1 cellular context compared by ENCODE assay signal in the genomic region with DNA sequence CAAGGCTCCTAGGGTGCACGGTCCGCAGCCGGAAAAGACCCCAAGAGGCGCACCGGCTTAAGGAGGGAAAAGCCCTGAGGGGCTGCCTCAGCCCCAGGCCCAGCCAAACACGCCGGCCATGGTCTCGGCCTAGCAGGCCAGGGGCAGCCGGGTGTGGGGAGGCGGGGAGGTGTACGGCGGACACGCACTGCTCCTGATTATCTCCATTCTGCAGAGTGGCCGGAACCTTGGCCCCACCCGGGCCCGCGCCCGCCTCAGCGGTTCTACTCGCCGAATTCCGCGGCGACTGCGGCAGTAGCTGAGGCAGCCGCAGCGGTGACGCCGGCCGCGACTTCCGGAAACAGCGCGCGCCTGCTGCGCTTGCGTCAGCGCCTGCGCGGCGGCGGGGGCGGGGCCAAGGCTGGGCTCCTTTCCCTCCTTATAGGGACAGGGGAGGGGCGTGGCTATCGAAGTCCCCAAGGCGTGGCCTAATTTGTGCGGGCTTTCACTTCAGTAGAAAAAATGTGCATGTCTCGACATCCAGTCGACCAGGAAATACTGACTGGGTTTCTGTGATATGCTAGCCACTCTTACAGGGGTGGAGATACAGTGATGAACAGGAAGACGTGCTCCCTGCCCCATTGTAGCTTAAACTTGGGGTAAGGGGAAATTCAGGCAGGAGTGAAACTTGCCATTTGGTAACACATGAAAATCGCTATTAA.
A peak's percentile ranks its signal among the peaks of the same experiment; 100 is the strongest.
TF ChIP-seq lines count a peak whose summit lies in the region.

A gene with protein sequence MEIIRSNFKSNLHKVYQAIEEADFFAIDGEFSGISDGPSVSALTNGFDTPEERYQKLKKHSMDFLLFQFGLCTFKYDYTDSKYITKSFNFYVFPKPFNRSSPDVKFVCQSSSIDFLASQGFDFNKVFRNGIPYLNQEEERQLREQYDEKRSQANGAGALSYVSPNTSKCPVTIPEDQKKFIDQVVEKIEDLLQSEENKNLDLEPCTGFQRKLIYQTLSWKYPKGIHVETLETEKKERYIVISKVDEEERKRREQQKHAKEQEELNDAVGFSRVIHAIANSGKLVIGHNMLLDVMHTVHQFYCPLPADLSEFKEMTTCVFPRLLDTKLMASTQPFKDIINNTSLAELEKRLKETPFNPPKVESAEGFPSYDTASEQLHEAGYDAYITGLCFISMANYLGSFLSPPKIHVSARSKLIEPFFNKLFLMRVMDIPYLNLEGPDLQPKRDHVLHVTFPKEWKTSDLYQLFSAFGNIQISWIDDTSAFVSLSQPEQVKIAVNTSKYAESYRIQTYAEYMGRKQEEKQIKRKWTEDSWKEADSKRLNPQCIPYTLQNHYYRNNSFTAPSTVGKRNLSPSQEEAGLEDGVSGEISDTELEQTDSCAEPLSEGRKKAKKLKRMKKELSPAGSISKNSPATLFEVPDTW (minus strand): TSS at position 342 of the 701 bp plus-strand sequence. CDS start 135 bp downstream, at position 207.

TF ChIP-seq in K562, 482 proteins besides CTCF, POLR2A, EP300 and RAD21 (continued from another document and continues in another):
- TF ChIP-seq, protein P1, sequence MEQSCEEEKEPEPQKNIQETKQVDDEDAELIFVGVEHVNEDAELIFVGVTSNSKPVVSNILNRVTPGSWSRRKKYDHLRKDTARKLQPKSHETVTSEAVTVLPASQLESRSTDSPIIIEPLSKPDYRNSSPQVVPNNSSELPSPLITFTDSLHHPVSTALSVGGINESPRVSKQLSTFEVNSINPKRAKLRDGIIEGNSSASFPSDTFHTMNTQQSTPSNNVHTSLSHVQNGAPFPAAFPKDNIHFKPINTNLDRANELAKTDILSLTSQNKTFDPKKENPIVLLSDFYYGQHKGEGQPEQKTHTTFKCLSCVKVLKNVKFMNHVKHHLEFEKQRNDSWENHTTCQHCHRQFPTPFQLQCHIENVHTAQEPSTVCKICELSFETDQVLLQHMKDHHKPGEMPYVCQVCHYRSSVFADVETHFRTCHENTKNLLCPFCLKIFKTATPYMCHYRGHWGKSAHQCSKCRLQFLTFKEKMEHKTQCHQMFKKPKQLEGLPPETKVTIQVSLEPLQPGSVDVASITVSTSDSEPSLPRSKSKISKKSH (CRISPR knock-in tag; IDR thresholded peaks at IDR 0.05): no peak
- TF ChIP-seq, protein P2, sequence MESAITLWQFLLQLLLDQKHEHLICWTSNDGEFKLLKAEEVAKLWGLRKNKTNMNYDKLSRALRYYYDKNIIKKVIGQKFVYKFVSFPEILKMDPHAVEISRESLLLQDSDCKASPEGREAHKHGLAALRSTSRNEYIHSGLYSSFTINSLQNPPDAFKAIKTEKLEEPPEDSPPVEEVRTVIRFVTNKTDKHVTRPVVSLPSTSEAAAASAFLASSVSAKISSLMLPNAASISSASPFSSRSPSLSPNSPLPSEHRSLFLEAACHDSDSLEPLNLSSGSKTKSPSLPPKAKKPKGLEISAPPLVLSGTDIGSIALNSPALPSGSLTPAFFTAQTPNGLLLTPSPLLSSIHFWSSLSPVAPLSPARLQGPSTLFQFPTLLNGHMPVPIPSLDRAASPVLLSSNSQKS (CRISPR knock-in tag; IDR thresholded peaks at IDR 0.05): no peak
- TF ChIP-seq, protein P3, sequence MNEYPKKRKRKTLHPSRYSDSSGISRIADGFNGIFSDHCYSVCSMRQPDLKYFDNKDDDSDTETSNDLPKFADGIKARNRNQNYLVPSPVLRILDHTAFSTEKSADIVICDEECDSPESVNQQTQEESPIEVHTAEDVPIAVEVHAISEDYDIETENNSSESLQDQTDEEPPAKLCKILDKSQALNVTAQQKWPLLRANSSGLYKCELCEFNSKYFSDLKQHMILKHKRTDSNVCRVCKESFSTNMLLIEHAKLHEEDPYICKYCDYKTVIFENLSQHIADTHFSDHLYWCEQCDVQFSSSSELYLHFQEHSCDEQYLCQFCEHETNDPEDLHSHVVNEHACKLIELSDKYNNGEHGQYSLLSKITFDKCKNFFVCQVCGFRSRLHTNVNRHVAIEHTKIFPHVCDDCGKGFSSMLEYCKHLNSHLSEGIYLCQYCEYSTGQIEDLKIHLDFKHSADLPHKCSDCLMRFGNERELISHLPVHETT (CRISPR knock-in tag; conservative IDR thresholded peaks at IDR 0.05 in 1 of 2, IDR thresholded peaks at IDR 0.05 in 1 of 2): peak in 1 of 2 experiments; percentile 57; a peak in 1 of 4 replicates
- TF ChIP-seq TARDBP (IDR thresholded peaks at IDR 0.05): no peak
- TF ChIP-seq, protein P4, sequence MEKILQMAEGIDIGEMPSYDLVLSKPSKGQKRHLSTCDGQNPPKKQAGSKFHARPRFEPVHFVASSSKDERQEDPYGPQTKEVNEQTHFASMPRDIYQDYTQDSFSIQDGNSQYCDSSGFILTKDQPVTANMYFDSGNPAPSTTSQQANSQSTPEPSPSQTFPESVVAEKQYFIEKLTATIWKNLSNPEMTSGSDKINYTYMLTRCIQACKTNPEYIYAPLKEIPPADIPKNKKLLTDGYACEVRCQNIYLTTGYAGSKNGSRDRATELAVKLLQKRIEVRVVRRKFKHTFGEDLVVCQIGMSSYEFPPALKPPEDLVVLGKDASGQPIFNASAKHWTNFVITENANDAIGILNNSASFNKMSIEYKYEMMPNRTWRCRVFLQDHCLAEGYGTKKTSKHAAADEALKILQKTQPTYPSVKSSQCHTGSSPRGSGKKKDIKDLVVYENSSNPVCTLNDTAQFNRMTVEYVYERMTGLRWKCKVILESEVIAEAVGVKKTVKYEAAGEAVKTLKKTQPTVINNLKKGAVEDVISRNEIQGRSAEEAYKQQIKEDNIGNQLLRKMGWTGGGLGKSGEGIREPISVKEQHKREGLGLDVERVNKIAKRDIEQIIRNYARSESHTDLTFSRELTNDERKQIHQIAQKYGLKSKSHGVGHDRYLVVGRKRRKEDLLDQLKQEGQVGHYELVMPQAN (IDR thresholded peaks at IDR 0.05; ENCODE audit: borderline replicate concordance): peak; percentile 61; the same call in 1 of the 2 replicates
- no peak for TF ChIP-seq ESRRB (CRISPR knock-in tag; IDR thresholded peaks at IDR 0.05; ENCODE audit: borderline replicate concordance)
- no peak for TF ChIP-seq BDP1 (IDR thresholded peaks at IDR 0.05; ENCODE audit: insufficient read depth, insufficient read length)
- TF ChIP-seq MYNN (IDR thresholded peaks at IDR 0.05): no peak
- TF ChIP-seq MYNN (CRISPR knock-in tag; IDR thresholded peaks at IDR 0.05): no peak
- TF ChIP-seq, protein P5, sequence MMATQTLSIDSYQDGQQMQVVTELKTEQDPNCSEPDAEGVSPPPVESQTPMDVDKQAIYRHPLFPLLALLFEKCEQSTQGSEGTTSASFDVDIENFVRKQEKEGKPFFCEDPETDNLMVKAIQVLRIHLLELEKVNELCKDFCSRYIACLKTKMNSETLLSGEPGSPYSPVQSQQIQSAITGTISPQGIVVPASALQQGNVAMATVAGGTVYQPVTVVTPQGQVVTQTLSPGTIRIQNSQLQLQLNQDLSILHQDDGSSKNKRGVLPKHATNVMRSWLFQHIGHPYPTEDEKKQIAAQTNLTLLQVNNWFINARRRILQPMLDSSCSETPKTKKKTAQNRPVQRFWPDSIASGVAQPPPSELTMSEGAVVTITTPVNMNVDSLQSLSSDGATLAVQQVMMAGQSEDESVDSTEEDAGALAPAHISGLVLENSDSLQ (IDR thresholded peaks at IDR 0.05): peak; percentile 64
- no peak for TF ChIP-seq OTX1 (CRISPR knock-in tag; IDR thresholded peaks at IDR 0.05)
- TF ChIP-seq BRCA1 (IDR thresholded peaks at IDR 0.05): no peak
- TF ChIP-seq BRCA1 (CRISPR knock-in tag; IDR thresholded peaks at IDR 0.05): no peak
- TF ChIP-seq ELF2 (CRISPR knock-in tag; IDR thresholded peaks at IDR 0.05): peak; percentile 88
- TF ChIP-seq, protein P6, sequence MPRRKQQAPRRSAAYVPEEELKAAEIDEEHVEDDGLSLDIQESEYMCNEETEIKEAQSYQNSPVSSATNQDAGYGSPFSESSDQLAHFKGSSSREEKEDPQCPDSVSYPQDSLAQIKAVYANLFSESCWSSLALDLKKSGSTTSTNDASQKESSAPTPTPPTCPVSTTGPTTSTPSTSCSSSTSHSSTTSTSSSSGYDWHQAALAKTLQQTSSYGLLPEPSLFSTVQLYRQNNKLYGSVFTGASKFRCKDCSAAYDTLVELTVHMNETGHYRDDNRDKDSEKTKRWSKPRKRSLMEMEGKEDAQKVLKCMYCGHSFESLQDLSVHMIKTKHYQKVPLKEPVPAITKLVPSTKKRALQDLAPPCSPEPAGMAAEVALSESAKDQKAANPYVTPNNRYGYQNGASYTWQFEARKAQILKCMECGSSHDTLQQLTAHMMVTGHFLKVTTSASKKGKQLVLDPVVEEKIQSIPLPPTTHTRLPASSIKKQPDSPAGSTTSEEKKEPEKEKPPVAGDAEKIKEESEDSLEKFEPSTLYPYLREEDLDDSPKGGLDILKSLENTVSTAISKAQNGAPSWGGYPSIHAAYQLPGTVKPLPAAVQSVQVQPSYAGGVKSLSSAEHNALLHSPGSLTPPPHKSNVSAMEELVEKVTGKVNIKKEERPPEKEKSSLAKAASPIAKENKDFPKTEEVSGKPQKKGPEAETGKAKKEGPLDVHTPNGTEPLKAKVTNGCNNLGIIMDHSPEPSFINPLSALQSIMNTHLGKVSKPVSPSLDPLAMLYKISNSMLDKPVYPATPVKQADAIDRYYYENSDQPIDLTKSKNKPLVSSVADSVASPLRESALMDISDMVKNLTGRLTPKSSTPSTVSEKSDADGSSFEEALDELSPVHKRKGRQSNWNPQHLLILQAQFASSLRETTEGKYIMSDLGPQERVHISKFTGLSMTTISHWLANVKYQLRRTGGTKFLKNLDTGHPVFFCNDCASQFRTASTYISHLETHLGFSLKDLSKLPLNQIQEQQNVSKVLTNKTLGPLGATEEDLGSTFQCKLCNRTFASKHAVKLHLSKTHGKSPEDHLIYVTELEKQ (CRISPR knock-in tag; IDR thresholded peaks at IDR 0.05): no peak
- TF ChIP-seq ZNF75A (CRISPR knock-in tag; IDR thresholded peaks at IDR 0.05): no peak
- no peak for TF ChIP-seq ZKSCAN8 (CRISPR knock-in tag; IDR thresholded peaks at IDR 0.05)
- TF ChIP-seq PHF20 (IDR thresholded peaks at IDR 0.05; ENCODE audit: partially characterized antibody): peak; percentile 90
- TF ChIP-seq, protein P7, sequence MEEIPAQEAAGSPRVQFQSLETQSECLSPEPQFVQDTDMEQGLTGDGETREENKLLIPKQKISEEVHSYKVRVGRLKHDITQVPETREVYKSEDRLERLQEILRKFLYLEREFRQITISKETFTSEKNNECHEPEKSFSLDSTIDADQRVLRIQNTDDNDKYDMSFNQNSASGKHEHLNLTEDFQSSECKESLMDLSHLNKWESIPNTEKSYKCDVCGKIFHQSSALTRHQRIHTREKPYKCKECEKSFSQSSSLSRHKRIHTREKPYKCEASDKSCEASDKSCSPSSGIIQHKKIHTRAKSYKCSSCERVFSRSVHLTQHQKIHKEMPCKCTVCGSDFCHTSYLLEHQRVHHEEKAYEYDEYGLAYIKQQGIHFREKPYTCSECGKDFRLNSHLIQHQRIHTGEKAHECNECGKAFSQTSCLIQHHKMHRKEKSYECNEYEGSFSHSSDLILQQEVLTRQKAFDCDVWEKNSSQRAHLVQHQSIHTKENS (CRISPR knock-in tag; IDR thresholded peaks at IDR 0.05): no peak
- TF ChIP-seq, protein P8, sequence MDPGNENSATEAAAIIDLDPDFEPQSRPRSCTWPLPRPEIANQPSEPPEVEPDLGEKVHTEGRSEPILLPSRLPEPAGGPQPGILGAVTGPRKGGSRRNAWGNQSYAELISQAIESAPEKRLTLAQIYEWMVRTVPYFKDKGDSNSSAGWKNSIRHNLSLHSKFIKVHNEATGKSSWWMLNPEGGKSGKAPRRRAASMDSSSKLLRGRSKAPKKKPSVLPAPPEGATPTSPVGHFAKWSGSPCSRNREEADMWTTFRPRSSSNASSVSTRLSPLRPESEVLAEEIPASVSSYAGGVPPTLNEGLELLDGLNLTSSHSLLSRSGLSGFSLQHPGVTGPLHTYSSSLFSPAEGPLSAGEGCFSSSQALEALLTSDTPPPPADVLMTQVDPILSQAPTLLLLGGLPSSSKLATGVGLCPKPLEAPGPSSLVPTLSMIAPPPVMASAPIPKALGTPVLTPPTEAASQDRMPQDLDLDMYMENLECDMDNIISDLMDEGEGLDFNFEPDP (CRISPR knock-in tag; IDR thresholded peaks at IDR 0.05): no peak
- TF ChIP-seq ARHGAP35 (IDR thresholded peaks at IDR 0.05; ENCODE audit: partially characterized antibody): no peak
- no peak for TF ChIP-seq HDAC2 (IDR thresholded peaks at IDR 0.05)
- TF ChIP-seq, protein P9, sequence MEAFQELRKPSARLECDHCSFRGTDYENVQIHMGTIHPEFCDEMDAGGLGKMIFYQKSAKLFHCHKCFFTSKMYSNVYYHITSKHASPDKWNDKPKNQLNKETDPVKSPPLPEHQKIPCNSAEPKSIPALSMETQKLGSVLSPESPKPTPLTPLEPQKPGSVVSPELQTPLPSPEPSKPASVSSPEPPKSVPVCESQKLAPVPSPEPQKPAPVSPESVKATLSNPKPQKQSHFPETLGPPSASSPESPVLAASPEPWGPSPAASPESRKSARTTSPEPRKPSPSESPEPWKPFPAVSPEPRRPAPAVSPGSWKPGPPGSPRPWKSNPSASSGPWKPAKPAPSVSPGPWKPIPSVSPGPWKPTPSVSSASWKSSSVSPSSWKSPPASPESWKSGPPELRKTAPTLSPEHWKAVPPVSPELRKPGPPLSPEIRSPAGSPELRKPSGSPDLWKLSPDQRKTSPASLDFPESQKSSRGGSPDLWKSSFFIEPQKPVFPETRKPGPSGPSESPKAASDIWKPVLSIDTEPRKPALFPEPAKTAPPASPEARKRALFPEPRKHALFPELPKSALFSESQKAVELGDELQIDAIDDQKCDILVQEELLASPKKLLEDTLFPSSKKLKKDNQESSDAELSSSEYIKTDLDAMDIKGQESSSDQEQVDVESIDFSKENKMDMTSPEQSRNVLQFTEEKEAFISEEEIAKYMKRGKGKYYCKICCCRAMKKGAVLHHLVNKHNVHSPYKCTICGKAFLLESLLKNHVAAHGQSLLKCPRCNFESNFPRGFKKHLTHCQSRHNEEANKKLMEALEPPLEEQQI (IDR thresholded peaks at IDR 0.05): no peak
- TF ChIP-seq WHSC1 (IDR thresholded peaks at IDR 0.05; ENCODE audit: low read length): no peak
- TF ChIP-seq CREBBP (IDR thresholded peaks at IDR 0.05; ENCODE audit: low read depth, low read length): no peak
- TF ChIP-seq, protein P10, sequence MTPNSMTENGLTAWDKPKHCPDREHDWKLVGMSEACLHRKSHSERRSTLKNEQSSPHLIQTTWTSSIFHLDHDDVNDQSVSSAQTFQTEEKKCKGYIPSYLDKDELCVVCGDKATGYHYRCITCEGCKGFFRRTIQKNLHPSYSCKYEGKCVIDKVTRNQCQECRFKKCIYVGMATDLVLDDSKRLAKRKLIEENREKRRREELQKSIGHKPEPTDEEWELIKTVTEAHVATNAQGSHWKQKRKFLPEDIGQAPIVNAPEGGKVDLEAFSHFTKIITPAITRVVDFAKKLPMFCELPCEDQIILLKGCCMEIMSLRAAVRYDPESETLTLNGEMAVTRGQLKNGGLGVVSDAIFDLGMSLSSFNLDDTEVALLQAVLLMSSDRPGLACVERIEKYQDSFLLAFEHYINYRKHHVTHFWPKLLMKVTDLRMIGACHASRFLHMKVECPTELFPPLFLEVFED (CRISPR knock-in tag; conservative IDR thresholded peaks at IDR 0.05): no peak
- TF ChIP-seq, protein P11, sequence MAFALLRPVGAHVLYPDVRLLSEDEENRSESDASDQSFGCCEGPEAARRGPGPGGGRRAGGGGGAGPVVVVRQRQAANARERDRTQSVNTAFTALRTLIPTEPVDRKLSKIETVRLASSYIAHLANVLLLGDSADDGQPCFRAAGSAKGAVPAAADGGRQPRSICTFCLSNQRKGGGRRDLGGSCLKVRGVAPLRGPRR (CRISPR knock-in tag; IDR thresholded peaks at IDR 0.05): no peak
- no peak for TF ChIP-seq E2F3 (CRISPR knock-in tag; IDR thresholded peaks at IDR 0.05)
- TF ChIP-seq ZNF436 (CRISPR knock-in tag; IDR thresholded peaks at IDR 0.05): no peak
- peak; percentile 91 for TF ChIP-seq ZNF384 (IDR thresholded peaks at IDR 0.05; ENCODE audit: low read depth, low read length)
- no peak for TF ChIP-seq CAMTA2 (CRISPR knock-in tag; conservative IDR thresholded peaks at IDR 0.05)
